ENCODE assay signal across 11 cellular contexts in the genomic region with DNA sequence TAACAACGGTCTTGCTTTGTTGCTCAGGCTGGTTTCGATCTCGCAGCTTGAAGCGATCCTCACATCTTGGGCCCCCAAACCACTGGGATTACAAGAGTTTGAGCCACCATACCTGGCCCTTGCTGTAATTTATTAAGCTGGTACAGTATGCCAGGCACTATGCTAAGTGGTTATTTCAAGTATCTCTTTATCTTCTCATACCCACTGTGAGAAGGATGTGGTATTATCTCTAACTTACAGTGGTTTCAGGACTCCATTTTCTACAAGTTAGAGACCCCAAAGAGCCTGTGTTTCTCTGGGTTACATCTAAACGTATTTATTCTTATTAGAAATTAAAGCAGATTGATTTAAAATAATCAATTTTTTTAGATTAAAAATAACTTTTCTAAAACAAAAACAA.
"Had no signal": no experiment of that assay in that cellular context is flagged by ENCODE, and none has a peak within 500 bp of the region (broad histone marks: within the 10 kb centered on the region; RNA-seq: fewer than 3 reads in every experiment).

No MANE protein-coding gene starts in this region.

- H3K4me1 ChIP-seq: HAP-1 had no signal

- H2AFZ ChIP-seq: GM23248, GM23338 had no signal

- DNase-seq: GM23248, GOT3, H7, H9, HCEC 1CT, HFFc6 had no signal

- FAIRE-seq: H1, H54 had no signal

- H3K9ac ChIP-seq: GM23248 had no signal

- ATAC-seq: GM23338, HCT116 had no signal

- H3K9me3 ChIP-seq: HAP-1 had no signal

- H3K9me3 Mint-ChIP-seq: GM23338, H9, HFFc6 had no signal

- H3K4me3 Mint-ChIP-seq: GM23338, H9, HFFc6 had no signal

- H3K27ac Mint-ChIP-seq: GM23338, H9, HFFc6 had no signal

- H3K4me2 ChIP-seq: GM23338 had no signal

- H3K4me3 ChIP-seq: GM23248, GM23338, HAP-1 had no signal

- H3K27ac ChIP-seq: GM23248 had no signal
